In the genomic region with DNA sequence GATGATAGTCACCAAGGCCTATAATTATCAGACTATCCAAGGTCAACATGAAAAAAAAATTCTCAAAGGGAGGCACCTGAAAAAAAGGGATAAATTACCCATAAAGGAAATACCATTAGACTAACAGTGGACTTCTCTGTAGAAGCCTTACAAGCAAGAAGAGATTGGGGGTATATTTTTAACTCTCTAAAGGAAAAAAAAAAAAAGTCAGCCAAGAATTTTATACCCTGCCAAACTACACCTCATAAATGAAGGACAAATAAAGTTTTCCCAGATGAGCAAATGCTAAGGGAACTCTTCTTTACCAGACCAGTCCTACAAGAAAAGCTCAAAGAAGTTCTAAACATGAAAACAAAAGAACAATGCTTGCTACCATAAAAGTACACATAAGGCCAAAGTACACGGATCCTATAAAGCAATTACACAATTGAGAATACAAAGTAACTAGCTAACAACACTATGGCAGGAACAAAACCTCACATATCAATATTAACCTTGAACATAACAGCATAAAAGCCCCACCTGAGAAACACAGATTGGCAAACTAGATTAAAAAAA, we compare ENCODE assay signal across 20 cellular contexts.
DNase-seq lines count a peak whose midpoint lies in the region; ATAC-seq, FAIRE-seq and TF ChIP-seq lines count a peak whose summit lies in the region.
"Had no signal": no experiment of that assay in that cellular context is flagged by ENCODE, and none has a peak within 500 bp of the region (broad histone marks: within the 10 kb centered on the region; RNA-seq: fewer than 3 reads in every experiment).

No MANE protein-coding gene starts in this region.

- no peak for DNase-seq in activated CD4-positive, alpha-beta T cell treated with anti-CD3 and anti-CD28 coated beads, Interleukin-2, amount 10 ng/mL, durations not matched to agents 24 days and 14 days
- no peak for DNase-seq in activated CD4-positive, alpha-beta T cell treated with anti-CD3 and anti-CD28 coated beads, Interleukin-2, amount 50 U/mL, for 1 hour
- no peak for DNase-seq in prostate gland (ENCODE audit: low spot score)
- DNase-seq in colonic mucosa, result no peak
- DNase-seq in naive thymus-derived CD4-positive, alpha-beta T cell, result no peak
- no peak for DNase-seq in SJCRH30
- DNase-seq: AML-193; CD4-positive, alpha-beta memory T cell; DMS79 treated with DMSO at 0.1 percent for 48 hours; GF-D8; H7 had no signal

- CTCF ChIA-PET in naive thymus-derived CD4-positive, alpha-beta T cell (lab: Charles Lee), result no interaction called here

- H3K4me3 Mint-ChIP-seq in activated CD4-positive, alpha-beta T cell treated with anti-CD3 and anti-CD28 coated beads, Interleukin-2, amount 10 ng/mL, durations not matched to agents 24 days and 14 days, result no peak overlapping the region
- no peak overlapping the region for H3K4me3 Mint-ChIP-seq in naive thymus-derived CD4-positive, alpha-beta T cell
- H3K4me3 Mint-ChIP-seq: CD4-positive, alpha-beta memory T cell; GM23338 had no signal

- no peak for TF ChIP-seq POLR2A in prostate gland (IDR thresholded peaks at IDR 0.05)

- H3K9me3 Mint-ChIP-seq in activated CD4-positive, alpha-beta T cell treated with anti-CD3 and anti-CD28 coated beads, Interleukin-2, amount 10 ng/mL, durations not matched to agents 24 days and 14 days, result peaks cover 34% of the 10 kb centered on the region
- peaks cover 13 to 60% (median 28%) of the 10 kb centered on the region in 11 donors for H3K9me3 Mint-ChIP-seq in naive thymus-derived CD4-positive, alpha-beta T cell

- peaks cover 3% of the 10 kb centered on the region for H3K4me1 Mint-ChIP-seq in activated CD4-positive, alpha-beta T cell treated with anti-CD3 and anti-CD28 coated beads, Interleukin-2, amount 10 ng/mL, durations not matched to agents 24 days and 14 days
- peaks cover 0 to 14% (median 0%) of the 10 kb centered on the region in 7 donors for H3K4me1 Mint-ChIP-seq in naive thymus-derived CD4-positive, alpha-beta T cell
- H3K4me1 Mint-ChIP-seq: CD4-positive, alpha-beta memory T cell had no signal

- no peak for TF ChIP-seq CTCF in prostate gland (IDR thresholded peaks at IDR 0.05)
- TF ChIP-seq CTCF in colonic mucosa (IDR thresholded peaks at IDR 0.05), result no peak

- no peak overlapping the region for H3K9ac ChIP-seq in colonic mucosa (ENCODE audit: low read depth in 2 of 2, low read length in 2 of 2)

- H3K27ac ChIP-seq in prostate gland (peak overlapping the region; percentile 53 to 72), colonic mucosa (no peak overlapping the region), SJCRH30 (no peak overlapping the region)
- H3K27ac ChIP-seq in naive thymus-derived CD4-positive, alpha-beta T cell (ENCODE audit: low read depth, low read length), result no peak overlapping the region
- H3K27ac ChIP-seq: 22Rv1, A549, C4-2B had no signal

- H3K27ac Mint-ChIP-seq in activated CD4-positive, alpha-beta T cell treated with anti-CD3 and anti-CD28 coated beads, Interleukin-2, amount 10 ng/mL, durations not matched to agents 24 days and 14 days, result peak overlapping the region; percentile 25
- no peak overlapping the region for H3K27ac Mint-ChIP-seq in naive thymus-derived CD4-positive, alpha-beta T cell
- H3K27ac Mint-ChIP-seq: CD4-positive, alpha-beta memory T cell; GM23338; IgD-negative memory B cell had no signal

- FAIRE-seq in colon (lab: Jason Lieb, UNC), result peak; percentile 89
- FAIRE-seq: A549, GM12891, HTR-8/SVneo had no signal

- intact Hi-C loops in activated CD4-positive, alpha-beta T cell treated with anti-CD3 and anti-CD28 coated beads, Interleukin-2, amount 10 ng/mL, durations not matched to agents 24 days and 14 days (cut with micrococcal nuclease), result no loop called here
- intact Hi-C loops in prostate gland (cut with DNase I), result no loop called here
- intact Hi-C loops in colonic mucosa (cut with DNase I), result no loop called here
- intact Hi-C loops in naive thymus-derived CD4-positive, alpha-beta T cell (cut with micrococcal nuclease), result loop anchor here in 1 of 2 donors (5.0 kb wide), 1 partner anchor 458 kb away; a partner anchor contains a TSS

- peaks cover 17% of the 10 kb centered on the region for H3K36me3 Mint-ChIP-seq in activated CD4-positive, alpha-beta T cell treated with anti-CD3 and anti-CD28 coated beads, Interleukin-2, amount 10 ng/mL, durations not matched to agents 24 days and 14 days (ENCODE audit: low read depth)
- H3K36me3 Mint-ChIP-seq in naive thymus-derived CD4-positive, alpha-beta T cell, result peaks cover 13 to 33% (median 24%) of the 10 kb centered on the region in 5 donors

- 54% methylated on average over 1 of the region's 1 CpG for WGBS in prostate gland

- no peaks in the 10 kb centered on the region for H3K27me3 Mint-ChIP-seq in activated CD4-positive, alpha-beta T cell treated with anti-CD3 and anti-CD28 coated beads, Interleukin-2, amount 10 ng/mL, durations not matched to agents 24 days and 14 days
- no peaks in the 10 kb centered on the region for H3K27me3 Mint-ChIP-seq in naive thymus-derived CD4-positive, alpha-beta T cell
- H3K27me3 Mint-ChIP-seq: CD4-positive, alpha-beta memory T cell; IgD-negative memory B cell had no signal

- H3K27me3 ChIP-seq in prostate gland (replicated peaks; ENCODE audit: insufficient read depth) (no peaks in the 10 kb centered on the region), colonic mucosa (no peaks in the 10 kb centered on the region), SJCRH30 (no peaks in the 10 kb centered on the region)
- H3K27me3 ChIP-seq in naive thymus-derived CD4-positive, alpha-beta T cell (ENCODE audit: control insufficient read depth in 2 of 2, insufficient read depth in 2 of 2, low read length in 2 of 2), result no peaks in the 10 kb centered on the region

- ATAC-seq in naive thymus-derived CD4-positive, alpha-beta T cell, result no peak
- ATAC-seq: A549, GM23338, HCT116 had no signal

- POLR2A ChIA-PET in naive thymus-derived CD4-positive, alpha-beta T cell (lab: Charles Lee), result interaction anchor here (0.6 kb wide), 1 partner anchor 65 kb away, joined by 3 read pairs; no protein-coding TSS in a partner anchor

- H3K36me3 ChIP-seq in prostate gland (no peaks in the 10 kb centered on the region), colonic mucosa (no peaks in the 10 kb centered on the region), SJCRH30 (no peaks in the 10 kb centered on the region)
- H3K36me3 ChIP-seq in naive thymus-derived CD4-positive, alpha-beta T cell (ENCODE audit: control insufficient read depth in 2 of 3, insufficient read depth in 3 of 3, low read length in 3 of 3), result no peaks in the 10 kb centered on the region

- H3K4me3 ChIP-seq in prostate gland, result no peak overlapping the region
- no peak overlapping the region for H3K4me3 ChIP-seq in colonic mucosa
- no peak overlapping the region for H3K4me3 ChIP-seq in naive thymus-derived CD4-positive, alpha-beta T cell (ENCODE audit: low read length)
- no peak overlapping the region for H3K4me3 ChIP-seq in SJCRH30
- H3K4me3 ChIP-seq: A549, GM23338 had no signal

- no peaks in the 10 kb centered on the region for H3K4me1 ChIP-seq in prostate gland (replicated peaks)
- H3K4me1 ChIP-seq in colonic mucosa, result no peaks in the 10 kb centered on the region
- H3K4me1 ChIP-seq in naive thymus-derived CD4-positive, alpha-beta T cell (ENCODE audit: control insufficient read depth in 2 of 2, insufficient read depth in 2 of 2, low read length in 2 of 2), result no peaks in the 10 kb centered on the region
- H3K4me1 ChIP-seq in SJCRH30, result no peaks in the 10 kb centered on the region
- H3K4me1 ChIP-seq: A549 had no signal

- H3K9me3 ChIP-seq in prostate gland (no peaks in the 10 kb centered on the region), colonic mucosa (peaks cover 4% of the 10 kb centered on the region), SJCRH30 (replicated peaks) (no peaks in the 10 kb centered on the region)
- H3K9me3 ChIP-seq in naive thymus-derived CD4-positive, alpha-beta T cell (ENCODE audit: control insufficient read depth in 2 of 3, low read length in 3 of 3), result peaks cover 0 to 11% (median 0%) of the 10 kb centered on the region in 3 experiments

Comparison
In these comparisons a context has a peak if more than half of its experiments do, and no peak if none do; other contexts are left out.
1. H3K27ac ChIP-seq: peak in prostate gland (2 of 2); none in colonic mucosa (single experiment), naive thymus-derived CD4-positive, alpha-beta T cell (single experiment) and SJCRH30 (single experiment).